1 cellular context compared by ENCODE assay signal in genomic region chr1:53947172-53947835, GRCh38.
TF ChIP-seq lines count a peak whose summit lies in the region.

No MANE protein-coding gene starts in this region.

TF ChIP-seq in K562, 482 proteins besides CTCF, POLR2A, EP300 and RAD21:
- peak in 1 of 2 experiments; percentile 30; a peak in 1 of 4 replicates for TF ChIP-seq KDM1A (IDR thresholded peaks at IDR 0.05)
- no peak for TF ChIP-seq ZNF584 (CRISPR knock-in tag; IDR thresholded peaks at IDR 0.05; ENCODE audit: low read depth)
- TF ChIP-seq WHSC1 (IDR thresholded peaks at IDR 0.05; ENCODE audit: low read length): no peak
- no peak for TF ChIP-seq ARNT (IDR thresholded peaks at IDR 0.05)
- TF ChIP-seq ZFX (CRISPR knock-in tag; IDR thresholded peaks at IDR 0.05): no peak
- TF ChIP-seq LEF1 (IDR thresholded peaks at IDR 0.05): no peak
- no peak for TF ChIP-seq SP2 (IDR thresholded peaks at IDR 0.05; ENCODE audit: extremely low read depth, low read depth, low read length, poor library complexity, severe bottlenecking)
- no peak for TF ChIP-seq ZNF507 (tag; conservative IDR thresholded peaks at IDR 0.05)
- TF ChIP-seq ZBTB9 (CRISPR knock-in tag; IDR thresholded peaks at IDR 0.05): no peak
- no peak for TF ChIP-seq ZNF274 (IDR thresholded peaks at IDR 0.05; ENCODE audit: borderline replicate concordance, low read depth, low read length)
- no peak for TF ChIP-seq MBD2 (IDR thresholded peaks at IDR 0.05; ENCODE audit: borderline replicate concordance, low read depth)
- TF ChIP-seq ZNF124 (CRISPR knock-in tag; IDR thresholded peaks at IDR 0.05): no peak
- no peak for TF ChIP-seq TSHZ1 (CRISPR knock-in tag; IDR thresholded peaks at IDR 0.05)
- TF ChIP-seq MEIS2 (IDR thresholded peaks at IDR 0.05; ENCODE audit: partially characterized antibody): no peak
- no peak; a peak in 1 of 4 replicates for TF ChIP-seq SIN3A (IDR thresholded peaks at IDR 0.05; ENCODE audit: borderline replicate concordance in 2 of 2, control insufficient read depth in 1 of 2, low read depth in 2 of 2, low read length in 2 of 2)
- TF ChIP-seq CSDE1 (IDR thresholded peaks at IDR 0.05): no peak
- TF ChIP-seq GATAD2A (IDR thresholded peaks at IDR 0.05): no peak
- no peak for TF ChIP-seq HDAC8 (tag; IDR thresholded peaks at IDR 0.05)
- no peak for TF ChIP-seq RFX5 (IDR thresholded peaks at IDR 0.05; ENCODE audit: low read depth, low read length)
- no peak for TF ChIP-seq PYGO2 (tag; IDR thresholded peaks at IDR 0.05)
- TF ChIP-seq SAFB2 (IDR thresholded peaks at IDR 0.05; ENCODE audit: borderline replicate concordance, low read depth, low read length, severe bottlenecking): no peak
- no peak for TF ChIP-seq FOXK1 (CRISPR knock-in tag; IDR thresholded peaks at IDR 0.05; ENCODE audit: borderline replicate concordance)
- peak; percentile 22; the same call in 1 of the 2 replicates for TF ChIP-seq ZNF512 (tag; IDR thresholded peaks at IDR 0.05)
- TF ChIP-seq ZNF263 (CRISPR knock-in tag; IDR thresholded peaks at IDR 0.05; ENCODE audit: borderline replicate concordance): peak; percentile 37; the same call in 1 of the 2 replicates
- TF ChIP-seq ZNF583 (CRISPR knock-in tag; IDR thresholded peaks at IDR 0.05): no peak
- TF ChIP-seq IRF2 (CRISPR knock-in tag; IDR thresholded peaks at IDR 0.05): no peak
- TF ChIP-seq HDGF (IDR thresholded peaks at IDR 0.05): 0 out of 2 replicates have a peak, but pooled peaks have one; percentile 9
- no peak for TF ChIP-seq HDAC3 (IDR thresholded peaks at IDR 0.05; ENCODE audit: borderline replicate concordance, partially characterized antibody)
- TF ChIP-seq MTA2 (IDR thresholded peaks at IDR 0.05; ENCODE audit: low read depth): no peak
- 0 out of 2 replicates have a peak, but pooled peaks have one; percentile 7 for TF ChIP-seq NKRF (IDR thresholded peaks at IDR 0.05; ENCODE audit: borderline replicate concordance)
- no peak for TF ChIP-seq MBD1 (CRISPR knock-in tag; IDR thresholded peaks at IDR 0.05)
